In genomic region chr20:36101201-36101600, GRCh38 we compare ENCODE assay signal across 12 cellular contexts. TPM values are rescaled to one million over a fixed set of nuclear protein-coding genes. Genes with fewer than 3 reads are reported as not detected.
DNase-seq lines count a peak whose midpoint lies in the region; ATAC-seq and TF ChIP-seq lines count a peak whose summit lies in the region.
"Had no signal": no experiment of that assay in that cellular context is flagged by ENCODE, and none has a peak within 500 bp of the region (broad histone marks: within the 10 kb centered on the region; RNA-seq: fewer than 3 reads in every experiment).

No MANE protein-coding gene starts in this region.

- no peaks in the 10 kb centered on the region for H3K9me2 ChIP-seq in Karpas-422 (replicated peaks; ENCODE audit: insufficient read depth, low read length)

- DNase-seq in A172 (ENCODE audit: low spot score) (peak; percentile 42), Karpas-422 (no peak), RWPE1 (ENCODE audit: low spot score) (no peak), left kidney (ENCODE audit: low read depth, low spot score) (peak; percentile 86), UCSD-AML1 (lab: John Stamatoyannopoulos, UW; ENCODE audit: unreplicated experiment) (no peak), left ventricle myocardium inferior (no peak)
- DNase-seq in activated CD4-positive, alpha-beta T cell treated with anti-CD3 and anti-CD28 coated beads, Interleukin-2, amount 50 U/mL, for 4 hours, result no peak
- DNase-seq: H9; IMR-90; NCI-H1930; stimulated activated CD4-positive, alpha-beta T cell treated with anti-CD3 and anti-CD28 coated beads, Interleukin-2, amount 100 ng/mL, for 24 hours had no signal

- H3K27me3 ChIP-seq in Karpas-422 (ENCODE audit: low read length), result no peaks in the 10 kb centered on the region
- no peaks in the 10 kb centered on the region for H3K27me3 ChIP-seq in left ventricle myocardium inferior (ENCODE audit: low read depth)

- no peak overlapping the region for H2AFZ ChIP-seq in Karpas-422 (ENCODE audit: low read length)

- H3K36me3 ChIP-seq in Karpas-422 (ENCODE audit: insufficient read depth, low read length), result no peaks in the 10 kb centered on the region
- H3K36me3 ChIP-seq in left ventricle myocardium inferior, result no peaks in the 10 kb centered on the region

- no peaks in the 10 kb centered on the region for H4K20me1 ChIP-seq in Karpas-422 (ENCODE audit: insufficient read depth, low read depth, low read length)

- POLR2A ChIA-PET in RWPE1 (lab: Yijun Ruan, JAX; ENCODE audit: low non-redundant PET), result no interaction called here

- peak overlapping the region; percentile 25; the same call in 1 of the 2 replicates for H3K27ac ChIP-seq in Karpas-422 (ENCODE audit: low read length)
- H3K27ac ChIP-seq in RWPE1, result peak overlapping the region; percentile 76
- H3K27ac ChIP-seq in left ventricle myocardium inferior (replicated peaks), result no peak overlapping the region

- H3K9me3 ChIP-seq in Karpas-422 (ENCODE audit: low read length) (no peaks in the 10 kb centered on the region), left ventricle myocardium inferior (replicated peaks) (no peaks in the 10 kb centered on the region)

- CTCF ChIA-PET in RWPE1 (lab: Yijun Ruan, JAX), result interaction anchor here (0.5 to 3.2 kb wide), 5 partner anchors 35 to 108 kb away, joined by 3 to 14 read pairs (median 3); no protein-coding TSS in a partner anchor

- intact Hi-C loops in left ventricle myocardium inferior (cut with micrococcal nuclease), result no loop called here

- no peak for ATAC-seq in GM18502 (IDR thresholded peaks at IDR 0.05; ENCODE audit: poor library complexity, unreplicated experiment)

- H3K9ac ChIP-seq in Karpas-422 (ENCODE audit: low read length), result peak overlapping the region; percentile 6; the same call in 1 of the 2 replicates

- TF ChIP-seq CTCF in RWPE1 (conservative IDR thresholded peaks at IDR 0.05; ENCODE audit: low read depth) (no peak), left ventricle myocardium inferior (IDR thresholded peaks at IDR 0.05; ENCODE audit: borderline replicate concordance) (no peak)

- H3K4me2 ChIP-seq in Karpas-422 (ENCODE audit: low read depth, low read length, poor library complexity, severe bottlenecking), result no peak overlapping the region

- peaks cover 62% of the 10 kb centered on the region for H3K4me1 ChIP-seq in Karpas-422 (ENCODE audit: low read length)
- peaks cover 29% of the 10 kb centered on the region for H3K4me1 ChIP-seq in left ventricle myocardium inferior

- no peak overlapping the region for H3K4me3 ChIP-seq in Karpas-422 (ENCODE audit: low read length)
- no peak overlapping the region for H3K4me3 ChIP-seq in left ventricle myocardium inferior

- no peaks in the 10 kb centered on the region for H3K79me2 ChIP-seq in Karpas-422 (ENCODE audit: low read length)

RNA-seq across cellular contexts. Expression of gene EPB41L1, which starts 53.3 kb away (rescaled TPM):
- total RNA-seq in A172 (2014; rRNA removed; shearing (Covaris generic)), result 32.2 and 43.2 TPM in 2 replicates
- 5.9 and 10.6 TPM in 2 replicates for total RNA-seq in Karpas-422 (2014; rRNA removed; shearing (Covaris generic); ENCODE audit: low replicate concordance)
- 14.6 TPM for total RNA-seq in left ventricle myocardium inferior

Comparison
In these comparisons a context has a peak if more than half of its experiments do, and no peak if none do; other contexts are left out.
1. DNase-seq: peak in A172 (single experiment) and left kidney (single experiment); none in Karpas-422 (single experiment), RWPE1 (single experiment), activated CD4-positive, alpha-beta T cell treated with anti-CD3 and anti-CD28 coated beads, Interleukin-2, amount 50 U/mL, for 4 hours (0 of 2), UCSD-AML1 (single experiment) and left ventricle myocardium inferior (single experiment).